1 cellular context compared by ENCODE assay signal in genomic region chr1:174077755-174078490, GRCh38.
TF ChIP-seq lines count a peak whose summit lies in the region.

No MANE protein-coding gene starts in this region.

TF ChIP-seq in GM12878, 131 proteins besides CTCF, POLR2A, EP300 and RAD21:
- TF ChIP-seq MLLT1 (IDR thresholded peaks at IDR 0.05) (no peak), SRF (IDR thresholded peaks at IDR 0.05; ENCODE audit: low read depth in 2 of 2, low read length in 2 of 2) (no peak), MTA2 (IDR thresholded peaks at IDR 0.05; ENCODE audit: low read depth) (no peak), HDAC6 (IDR thresholded peaks at IDR 0.05; ENCODE audit: unreplicated experiment) (no peak), ZZZ3 (IDR thresholded peaks at IDR 0.05; ENCODE audit: control insufficient read depth, insufficient read length, low read depth) (no peak), ZNF217 (IDR thresholded peaks at IDR 0.05) (no peak), PAX5 (IDR thresholded peaks at IDR 0.05; ENCODE audit: borderline replicate concordance, low read depth, low read length) (no peak), JUND (IDR thresholded peaks at IDR 0.05; ENCODE audit: low read depth, low read length) (no peak), NR2C1 (IDR thresholded peaks at IDR 0.05) (no peak)
- TF ChIP-seq, protein P1, sequence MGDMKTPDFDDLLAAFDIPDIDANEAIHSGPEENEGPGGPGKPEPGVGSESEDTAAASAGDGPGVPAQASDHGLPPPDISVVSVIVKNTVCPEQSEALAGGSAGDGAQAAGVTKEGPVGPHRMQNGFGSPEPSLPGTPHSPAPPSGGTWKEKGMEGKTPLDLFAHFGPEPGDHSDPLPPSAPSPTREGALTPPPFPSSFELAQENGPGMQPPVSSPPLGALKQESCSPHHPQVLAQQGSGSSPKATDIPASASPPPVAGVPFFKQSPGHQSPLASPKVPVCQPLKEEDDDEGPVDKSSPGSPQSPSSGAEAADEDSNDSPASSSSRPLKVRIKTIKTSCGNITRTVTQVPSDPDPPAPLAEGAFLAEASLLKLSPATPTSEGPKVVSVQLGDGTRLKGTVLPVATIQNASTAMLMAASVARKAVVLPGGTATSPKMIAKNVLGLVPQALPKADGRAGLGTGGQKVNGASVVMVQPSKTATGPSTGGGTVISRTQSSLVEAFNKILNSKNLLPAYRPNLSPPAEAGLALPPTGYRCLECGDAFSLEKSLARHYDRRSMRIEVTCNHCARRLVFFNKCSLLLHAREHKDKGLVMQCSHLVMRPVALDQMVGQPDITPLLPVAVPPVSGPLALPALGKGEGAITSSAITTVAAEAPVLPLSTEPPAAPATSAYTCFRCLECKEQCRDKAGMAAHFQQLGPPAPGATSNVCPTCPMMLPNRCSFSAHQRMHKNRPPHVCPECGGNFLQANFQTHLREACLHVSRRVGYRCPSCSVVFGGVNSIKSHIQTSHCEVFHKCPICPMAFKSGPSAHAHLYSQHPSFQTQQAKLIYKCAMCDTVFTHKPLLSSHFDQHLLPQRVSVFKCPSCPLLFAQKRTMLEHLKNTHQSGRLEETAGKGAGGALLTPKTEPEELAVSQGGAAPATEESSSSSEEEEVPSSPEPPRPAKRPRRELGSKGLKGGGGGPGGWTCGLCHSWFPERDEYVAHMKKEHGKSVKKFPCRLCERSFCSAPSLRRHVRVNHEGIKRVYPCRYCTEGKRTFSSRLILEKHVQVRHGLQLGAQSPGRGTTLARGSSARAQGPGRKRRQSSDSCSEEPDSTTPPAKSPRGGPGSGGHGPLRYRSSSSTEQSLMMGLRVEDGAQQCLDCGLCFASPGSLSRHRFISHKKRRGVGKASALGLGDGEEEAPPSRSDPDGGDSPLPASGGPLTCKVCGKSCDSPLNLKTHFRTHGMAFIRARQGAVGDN (IDR thresholded peaks at IDR 0.05): no peak
- TF ChIP-seq, protein P2, sequence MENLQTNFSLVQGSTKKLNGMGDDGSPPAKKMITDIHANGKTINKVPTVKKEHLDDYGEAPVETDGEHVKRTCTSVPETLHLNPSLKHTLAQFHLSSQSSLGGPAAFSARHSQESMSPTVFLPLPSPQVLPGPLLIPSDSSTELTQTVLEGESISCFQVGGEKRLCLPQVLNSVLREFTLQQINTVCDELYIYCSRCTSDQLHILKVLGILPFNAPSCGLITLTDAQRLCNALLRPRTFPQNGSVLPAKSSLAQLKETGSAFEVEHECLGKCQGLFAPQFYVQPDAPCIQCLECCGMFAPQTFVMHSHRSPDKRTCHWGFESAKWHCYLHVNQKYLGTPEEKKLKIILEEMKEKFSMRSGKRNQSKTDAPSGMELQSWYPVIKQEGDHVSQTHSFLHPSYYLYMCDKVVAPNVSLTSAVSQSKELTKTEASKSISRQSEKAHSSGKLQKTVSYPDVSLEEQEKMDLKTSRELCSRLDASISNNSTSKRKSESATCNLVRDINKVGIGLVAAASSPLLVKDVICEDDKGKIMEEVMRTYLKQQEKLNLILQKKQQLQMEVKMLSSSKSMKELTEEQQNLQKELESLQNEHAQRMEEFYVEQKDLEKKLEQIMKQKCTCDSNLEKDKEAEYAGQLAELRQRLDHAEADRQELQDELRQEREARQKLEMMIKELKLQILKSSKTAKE (IDR thresholded peaks at IDR 0.05; ENCODE audit: low read depth, poor library complexity, severe bottlenecking): no peak
- TF ChIP-seq, protein P3, sequence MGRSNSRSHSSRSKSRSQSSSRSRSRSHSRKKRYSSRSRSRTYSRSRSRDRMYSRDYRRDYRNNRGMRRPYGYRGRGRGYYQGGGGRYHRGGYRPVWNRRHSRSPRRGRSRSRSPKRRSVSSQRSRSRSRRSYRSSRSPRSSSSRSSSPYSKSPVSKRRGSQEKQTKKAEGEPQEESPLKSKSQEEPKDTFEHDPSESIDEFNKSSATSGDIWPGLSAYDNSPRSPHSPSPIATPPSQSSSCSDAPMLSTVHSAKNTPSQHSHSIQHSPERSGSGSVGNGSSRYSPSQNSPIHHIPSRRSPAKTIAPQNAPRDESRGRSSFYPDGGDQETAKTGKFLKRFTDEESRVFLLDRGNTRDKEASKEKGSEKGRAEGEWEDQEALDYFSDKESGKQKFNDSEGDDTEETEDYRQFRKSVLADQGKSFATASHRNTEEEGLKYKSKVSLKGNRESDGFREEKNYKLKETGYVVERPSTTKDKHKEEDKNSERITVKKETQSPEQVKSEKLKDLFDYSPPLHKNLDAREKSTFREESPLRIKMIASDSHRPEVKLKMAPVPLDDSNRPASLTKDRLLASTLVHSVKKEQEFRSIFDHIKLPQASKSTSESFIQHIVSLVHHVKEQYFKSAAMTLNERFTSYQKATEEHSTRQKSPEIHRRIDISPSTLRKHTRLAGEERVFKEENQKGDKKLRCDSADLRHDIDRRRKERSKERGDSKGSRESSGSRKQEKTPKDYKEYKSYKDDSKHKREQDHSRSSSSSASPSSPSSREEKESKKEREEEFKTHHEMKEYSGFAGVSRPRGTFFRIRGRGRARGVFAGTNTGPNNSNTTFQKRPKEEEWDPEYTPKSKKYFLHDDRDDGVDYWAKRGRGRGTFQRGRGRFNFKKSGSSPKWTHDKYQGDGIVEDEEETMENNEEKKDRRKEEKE (IDR thresholded peaks at IDR 0.05): no peak
- TF ChIP-seq, protein P4, sequence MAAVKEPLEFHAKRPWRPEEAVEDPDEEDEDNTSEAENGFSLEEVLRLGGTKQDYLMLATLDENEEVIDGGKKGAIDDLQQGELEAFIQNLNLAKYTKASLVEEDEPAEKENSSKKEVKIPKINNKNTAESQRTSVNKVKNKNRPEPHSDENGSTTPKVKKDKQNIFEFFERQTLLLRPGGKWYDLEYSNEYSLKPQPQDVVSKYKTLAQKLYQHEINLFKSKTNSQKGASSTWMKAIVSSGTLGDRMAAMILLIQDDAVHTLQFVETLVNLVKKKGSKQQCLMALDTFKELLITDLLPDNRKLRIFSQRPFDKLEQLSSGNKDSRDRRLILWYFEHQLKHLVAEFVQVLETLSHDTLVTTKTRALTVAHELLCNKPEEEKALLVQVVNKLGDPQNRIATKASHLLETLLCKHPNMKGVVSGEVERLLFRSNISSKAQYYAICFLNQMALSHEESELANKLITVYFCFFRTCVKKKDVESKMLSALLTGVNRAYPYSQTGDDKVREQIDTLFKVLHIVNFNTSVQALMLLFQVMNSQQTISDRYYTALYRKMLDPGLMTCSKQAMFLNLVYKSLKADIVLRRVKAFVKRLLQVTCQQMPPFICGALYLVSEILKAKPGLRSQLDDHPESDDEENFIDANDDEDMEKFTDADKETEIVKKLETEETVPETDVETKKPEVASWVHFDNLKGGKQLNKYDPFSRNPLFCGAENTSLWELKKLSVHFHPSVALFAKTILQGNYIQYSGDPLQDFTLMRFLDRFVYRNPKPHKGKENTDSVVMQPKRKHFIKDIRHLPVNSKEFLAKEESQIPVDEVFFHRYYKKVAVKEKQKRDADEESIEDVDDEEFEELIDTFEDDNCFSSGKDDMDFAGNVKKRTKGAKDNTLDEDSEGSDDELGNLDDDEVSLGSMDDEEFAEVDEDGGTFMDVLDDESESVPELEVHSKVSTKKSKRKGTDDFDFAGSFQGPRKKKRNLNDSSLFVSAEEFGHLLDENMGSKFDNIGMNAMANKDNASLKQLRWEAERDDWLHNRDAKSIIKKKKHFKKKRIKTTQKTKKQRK (IDR thresholded peaks at IDR 0.05; ENCODE audit: low read depth, low read length): no peak
